In genomic region chr15:101623367-101624304, GRCh38 we compare ENCODE assay signal across 25 cellular contexts.
"Had no signal": no experiment of that assay in that cellular context is flagged by ENCODE, and none has a peak within 500 bp of the region (broad histone marks: within the 10 kb centered on the region; RNA-seq: fewer than 3 reads in every experiment).

No MANE protein-coding gene starts in this region.

- H3K36me3 ChIP-seq: brain microvascular endothelial cell, lower lobe of right lung had no signal

- H3K79me2 ChIP-seq: hepatocyte had no signal

- H3K9me3 Mint-ChIP-seq: immature natural killer cell had no signal

- H3K27me3 Mint-ChIP-seq: activated naive CD4-positive, alpha-beta T cell treated with anti-CD3 and anti-CD28 coated beads, Interleukin-2, amount 10 ng/mL, durations not matched to agents 7 days and 5 days; naive thymus-derived CD4-positive, alpha-beta T cell; stimulated activated memory B cell treated with anti-CD40 and anti-IgM and Interleukin-4, amounts not matched to agents 10 μg/mL and 1 μg/mL and 100 μg/mL, for 72 hours had no signal

- H3K27me3 ChIP-seq: ascending aorta, brain microvascular endothelial cell, foreskin keratinocyte, hepatocyte, upper lobe of left lung had no signal

- ATAC-seq: foreskin keratinocyte; left lobe of liver; lower lobe of right lung; naive thymus-derived CD4-positive, alpha-beta T cell; sciatic nerve; stimulated activated memory B cell treated with anti-CD40 and anti-IgM and Interleukin-4, amounts not matched to agents 10 μg/mL and 1 μg/mL and 100 μg/mL, for 72 hours had no signal

- H3K27ac Mint-ChIP-seq: activated naive CD4-positive, alpha-beta T cell treated with anti-CD3 and anti-CD28 coated beads, Interleukin-2, amount 10 ng/mL, durations not matched to agents 7 days and 5 days; naive thymus-derived CD4-positive, alpha-beta T cell; stimulated activated memory B cell treated with anti-CD40 and anti-IgM and Interleukin-4, amounts not matched to agents 10 μg/mL and 1 μg/mL and 100 μg/mL, for 72 hours had no signal

- H3K4me1 ChIP-seq: ascending aorta, foreskin keratinocyte, upper lobe of left lung had no signal

- H3K4me3 ChIP-seq: ascending aorta, hepatocyte, lower lobe of right lung, upper lobe of left lung had no signal

- H3K9me3 ChIP-seq: lower lobe of right lung, upper lobe of left lung had no signal

- H3K27ac ChIP-seq: ascending aorta, brain microvascular endothelial cell, foreskin keratinocyte, hepatocyte, lower lobe of right lung, upper lobe of left lung had no signal

- H2AFZ ChIP-seq: hepatocyte had no signal

- H3K4me2 ChIP-seq: hepatocyte had no signal

- DNase-seq: activated CD4-positive, alpha-beta T cell treated with anti-CD3 and anti-CD28 coated beads, Interleukin-2, amount 50 U/mL, for 48 hours; activated CD4-positive, CD25-positive, alpha-beta regulatory T cell; activated CD8-positive, alpha-beta memory T cell treated with anti-CD3 and anti-CD28 coated beads, Interleukin-2, amount 50 U/mL, for 48 hours; activated effector memory CD4-positive, alpha-beta T cell treated with anti-CD3 and anti-CD28 coated beads, Interleukin-2, amount 50 U/mL, for 16 hours; activated naive CD4-positive, alpha-beta T cell treated with anti-CD3 and anti-CD28 coated beads, Interleukin-2, amount 10 ng/mL, durations not matched to agents 7 days and 5 days; activated T-cell treated with anti-CD3 and anti-CD28 coated beads, Interleukin-2, amount 50 U/mL, for 48 hours; brain microvascular endothelial cell; caudate nucleus; dermis blood vessel endothelial cell; effector CD8-positive, alpha-beta T cell; foreskin keratinocyte; immature natural killer cell; lower lobe of right lung; naive thymus-derived CD4-positive, alpha-beta T cell; occipital lobe; small intestine; stimulated activated CD4-positive, alpha-beta T cell treated with anti-CD3 and anti-CD28 coated beads, Interleukin-2, amount 100 ng/mL, for 24 hours; T-helper 9 cell; upper lobe of left lung had no signal

- H3K4me3 Mint-ChIP-seq: activated naive CD4-positive, alpha-beta T cell treated with anti-CD3 and anti-CD28 coated beads, Interleukin-2, amount 10 ng/mL, durations not matched to agents 7 days and 5 days; immature natural killer cell; neural crest cell; stimulated activated memory B cell treated with anti-CD40 and anti-IgM and Interleukin-4, amounts not matched to agents 10 μg/mL and 1 μg/mL and 100 μg/mL, for 72 hours had no signal
